ENCODE assay signal across 15 cellular contexts in genomic region chr17:35017021-35017420, GRCh38. TPM values are rescaled to one million over a fixed set of nuclear protein-coding genes. Genes with fewer than 3 reads are reported as not detected.
DNase-seq lines count a peak whose midpoint lies in the region; ATAC-seq lines count a peak whose summit lies in the region.
"Had no signal": no experiment of that assay in that cellular context is flagged by ENCODE, and none has a peak within 500 bp of the region (broad histone marks: within the 10 kb centered on the region; RNA-seq: fewer than 3 reads in every experiment).

No MANE protein-coding gene starts in this region.

- H3K4me3 Mint-ChIP-seq in activated T-cell treated with anti-CD3 and anti-CD28 coated beads, Interleukin-2, amount 50 U/mL, for 72 hours = no peak overlapping the region
- H3K4me3 Mint-ChIP-seq in activated CD4-positive, alpha-beta memory T cell treated with anti-CD3 and anti-CD28 coated beads for 36 hours = no peak overlapping the region
- H3K4me3 Mint-ChIP-seq: IgD-negative memory B cell had no signal

- CTCF ChIA-PET in activated CD4-positive, alpha-beta memory T cell treated with anti-CD3 and anti-CD28 coated beads for 36 hours (lab: Charles Lee) = interaction anchor here (2.2 kb wide), 1 partner anchor 73 kb away, joined by 9 read pairs; no protein-coding TSS in a partner anchor

- no peaks in the 10 kb centered on the region for H3K27me3 Mint-ChIP-seq in activated T-cell treated with anti-CD3 and anti-CD28 coated beads, Interleukin-2, amount 50 U/mL, for 72 hours (ENCODE audit: low read depth)
- no peaks in the 10 kb centered on the region for H3K27me3 Mint-ChIP-seq in activated CD4-positive, alpha-beta memory T cell treated with anti-CD3 and anti-CD28 coated beads for 36 hours
- H3K27me3 Mint-ChIP-seq: IgD-negative memory B cell had no signal

- DNase-seq in activated T-cell treated with anti-CD3 and anti-CD28 coated beads, Interleukin-2, amount 50 U/mL, for 72 hours = no peak
- DNase-seq in activated T-cell treated with anti-CD3 and anti-CD28 coated beads, Interleukin-2, amount 50 U/mL, for 1 hour = no peak
- DNase-seq in activated CD4-positive, alpha-beta memory T cell treated with anti-CD3 and anti-CD28 coated beads for 36 hours = no peak
- peak; percentile 28 for DNase-seq in foreskin melanocyte
- DNase-seq in substantia nigra (lab: John Stamatoyannopoulos, UW) = no peak
- DNase-seq: C1 segment of cervical spinal cord, DMS53, NCI-H1417, NCI-H2029, NCI-H2171 treated with DMSO at 0.1 percent for 48 hours, NCI-H510A had no signal

- POLR2A ChIA-PET in activated CD4-positive, alpha-beta memory T cell treated with anti-CD3 and anti-CD28 coated beads for 36 hours (lab: Charles Lee) = no interaction called here

- H3K9me3 Mint-ChIP-seq in activated T-cell treated with anti-CD3 and anti-CD28 coated beads, Interleukin-2, amount 50 U/mL, for 72 hours = no peaks in the 10 kb centered on the region
- H3K9me3 Mint-ChIP-seq in activated CD4-positive, alpha-beta memory T cell treated with anti-CD3 and anti-CD28 coated beads for 36 hours = no peaks in the 10 kb centered on the region
- H3K9me3 Mint-ChIP-seq: IgD-negative memory B cell had no signal

- peak overlapping the region; percentile 62 for H3K27ac Mint-ChIP-seq in activated T-cell treated with anti-CD3 and anti-CD28 coated beads, Interleukin-2, amount 50 U/mL, for 72 hours
- H3K27ac Mint-ChIP-seq in activated CD4-positive, alpha-beta memory T cell treated with anti-CD3 and anti-CD28 coated beads for 36 hours = peak overlapping the region; percentile 10
- H3K27ac Mint-ChIP-seq: IgD-negative memory B cell had no signal

- intact Hi-C loops in activated CD4-positive, alpha-beta memory T cell treated with anti-CD3 and anti-CD28 coated beads for 36 hours (cut with micrococcal nuclease) = no loop called here

- peaks cover 10 to 16% of the 10 kb centered on the region in 2 donors for H3K36me3 Mint-ChIP-seq in activated T-cell treated with anti-CD3 and anti-CD28 coated beads, Interleukin-2, amount 50 U/mL, for 72 hours (ENCODE audit: insufficient read depth in 2 of 2)
- peaks cover 47% of the 10 kb centered on the region for H3K36me3 Mint-ChIP-seq in activated CD4-positive, alpha-beta memory T cell treated with anti-CD3 and anti-CD28 coated beads for 36 hours

- ATAC-seq in activated T-cell treated with anti-CD3 and anti-CD28 coated beads, Interleukin-2, amount 50 U/mL, for 72 hours (replicated peaks in 1 of 2) = no peak
- ATAC-seq in GM19328 (IDR thresholded peaks at IDR 0.05; ENCODE audit: unreplicated experiment) = no peak
- ATAC-seq in GM21529 (IDR thresholded peaks at IDR 0.05; ENCODE audit: unreplicated experiment) = no peak
- ATAC-seq in GM21528 (IDR thresholded peaks at IDR 0.05; ENCODE audit: low FRiP score, unreplicated experiment) = no peak

- peak overlapping the region; percentile 98 for H3K27ac ChIP-seq in substantia nigra (ENCODE audit: low read depth, low read length, poor library complexity, severe bottlenecking)

- peaks cover 27% of the 10 kb centered on the region for H3K4me1 Mint-ChIP-seq in activated T-cell treated with anti-CD3 and anti-CD28 coated beads, Interleukin-2, amount 50 U/mL, for 72 hours (ENCODE audit: low read depth)
- peaks cover 21% of the 10 kb centered on the region for H3K4me1 Mint-ChIP-seq in activated CD4-positive, alpha-beta memory T cell treated with anti-CD3 and anti-CD28 coated beads for 36 hours (ENCODE audit: low read depth)

RNA-seq across cellular contexts. Expression of gene LIG3, which starts 36.7 kb away (rescaled TPM):
- total RNA-seq in activated T-cell treated with anti-CD3 and anti-CD28 coated beads, Interleukin-2, amount 50 U/mL, for 72 hours = 10 to 100 TPM; 39.1 to 44.0 TPM
- total RNA-seq in activated CD4-positive, alpha-beta memory T cell treated with anti-CD3 and anti-CD28 coated beads for 36 hours = 10 to 100 TPM; 48.3 to 48.7 TPM

RNA-seq across cellular contexts. Expression of gene RFFL, which starts 46.5 kb away (rescaled TPM):
- total RNA-seq in activated T-cell treated with anti-CD3 and anti-CD28 coated beads, Interleukin-2, amount 50 U/mL, for 72 hours = 10 to 100 TPM; 47.7 to 50.0 TPM
- total RNA-seq in activated CD4-positive, alpha-beta memory T cell treated with anti-CD3 and anti-CD28 coated beads for 36 hours = 10 to 100 TPM; 30.5 to 32.8 TPM

RNA-seq across cellular contexts. Expression of gene ZNF830, which starts 55.7 kb away (rescaled TPM):
- total RNA-seq in activated T-cell treated with anti-CD3 and anti-CD28 coated beads, Interleukin-2, amount 50 U/mL, for 72 hours = 10 to 100 TPM; 27.7 to 28.0 TPM
- total RNA-seq in activated CD4-positive, alpha-beta memory T cell treated with anti-CD3 and anti-CD28 coated beads for 36 hours = 10 to 100 TPM; 19.5 to 20.7 TPM

RNA-seq across cellular contexts. Expression of gene CCT6B, which starts 55.8 kb away (rescaled TPM):
- 1 to 10 TPM; 2.8 to 3.4 TPM for total RNA-seq in activated T-cell treated with anti-CD3 and anti-CD28 coated beads, Interleukin-2, amount 50 U/mL, for 72 hours
- total RNA-seq in activated CD4-positive, alpha-beta memory T cell treated with anti-CD3 and anti-CD28 coated beads for 36 hours = 1 to 10 TPM; 1.1 to 1.3 TPM
